8 cellular contexts compared by ENCODE assay signal in genomic region chr10:70492786-70493659, GRCh38. TPM values are rescaled to one million over a fixed set of nuclear protein-coding genes. Genes with fewer than 3 reads are reported as not detected.
A peak's percentile ranks its signal among the peaks of the same experiment; 100 is the strongest.
DNase-seq lines count a peak whose midpoint lies in the region; ATAC-seq and TF ChIP-seq lines count a peak whose summit lies in the region.

No MANE protein-coding gene starts in this region.

- in situ Hi-C loops in astrocyte of the cerebellum (cut with HindIII; ENCODE audit: low sequenced_read_pairs), result no loop called here

- H3K9me3 Mint-ChIP-seq in activated CD4-positive, alpha-beta T cell treated with anti-CD3 and anti-CD28 coated beads, Interleukin-2, amount 10 ng/mL, durations not matched to agents 7 days and 5 days, result no peaks in the 10 kb centered on the region
- H3K9me3 Mint-ChIP-seq in activated naive CD4-positive, alpha-beta T cell treated with anti-CD3 and anti-CD28 coated beads, Interleukin-2, amount 10 ng/mL, durations not matched to agents 7 days and 5 days, result no peaks in the 10 kb centered on the region

- H3K4me3 Mint-ChIP-seq in activated CD4-positive, alpha-beta T cell treated with anti-CD3 and anti-CD28 coated beads, Interleukin-2, amount 10 ng/mL, durations not matched to agents 7 days and 5 days, result no peak overlapping the region
- no peak overlapping the region for H3K4me3 Mint-ChIP-seq in activated naive CD4-positive, alpha-beta T cell treated with anti-CD3 and anti-CD28 coated beads, Interleukin-2, amount 10 ng/mL, durations not matched to agents 7 days and 5 days

- TF ChIP-seq CTCF in astrocyte of the cerebellum (IDR thresholded peaks at IDR 0.05; ENCODE audit: low read depth, low read length, missing control alignments), result no peak

- H3K27me3 Mint-ChIP-seq in activated CD4-positive, alpha-beta T cell treated with anti-CD3 and anti-CD28 coated beads, Interleukin-2, amount 10 ng/mL, durations not matched to agents 7 days and 5 days, result no peaks in the 10 kb centered on the region
- H3K27me3 Mint-ChIP-seq in activated naive CD4-positive, alpha-beta T cell treated with anti-CD3 and anti-CD28 coated beads, Interleukin-2, amount 10 ng/mL, durations not matched to agents 7 days and 5 days, result peaks cover 40% of the 10 kb centered on the region

- DNase-seq in astrocyte of the cerebellum (ENCODE audit: low read depth), result peak; percentile 42
- peak; percentile 82 for DNase-seq in pons (ENCODE audit: low spot score)
- no peak for DNase-seq in NCI-H1436 treated with DMSO at 0.1 percent for 48 hours (lab: John Stamatoyannopoulos, UW)
- DNase-seq in activated CD4-positive, alpha-beta T cell treated with anti-CD3 and anti-CD28 coated beads, Interleukin-2, amount 10 ng/mL, durations not matched to agents 7 days and 5 days, result no peak
- no peak for DNase-seq in activated naive CD4-positive, alpha-beta T cell treated with anti-CD3 and anti-CD28 coated beads, Interleukin-2, amount 10 ng/mL, durations not matched to agents 7 days and 5 days

- peaks cover 24% of the 10 kb centered on the region for H3K4me1 Mint-ChIP-seq in activated CD4-positive, alpha-beta T cell treated with anti-CD3 and anti-CD28 coated beads, Interleukin-2, amount 10 ng/mL, durations not matched to agents 7 days and 5 days
- H3K4me1 Mint-ChIP-seq in activated naive CD4-positive, alpha-beta T cell treated with anti-CD3 and anti-CD28 coated beads, Interleukin-2, amount 10 ng/mL, durations not matched to agents 7 days and 5 days, result peaks cover 22% of the 10 kb centered on the region

- POLR2A ChIA-PET in activated CD4-positive, alpha-beta T cell treated with anti-CD3 and anti-CD28 coated beads, Interleukin-2, amount 10 ng/mL, durations not matched to agents 7 days and 5 days (lab: Charles Lee), result no interaction called here

- no peak overlapping the region for H3K4me3 ChIP-seq in astrocyte of the cerebellum (ENCODE audit: low read depth, low read length)

- ATAC-seq in GM19397 (IDR thresholded peaks at IDR 0.05; ENCODE audit: unreplicated experiment) (peak; percentile 25), HG03520 (IDR thresholded peaks at IDR 0.05; ENCODE audit: unreplicated experiment) (peak; percentile 21), GM18868 (IDR thresholded peaks at IDR 0.05; ENCODE audit: unreplicated experiment) (no peak)

- no peaks in the 10 kb centered on the region for H3K36me3 Mint-ChIP-seq in activated CD4-positive, alpha-beta T cell treated with anti-CD3 and anti-CD28 coated beads, Interleukin-2, amount 10 ng/mL, durations not matched to agents 7 days and 5 days (ENCODE audit: low read depth)
- H3K36me3 Mint-ChIP-seq in activated naive CD4-positive, alpha-beta T cell treated with anti-CD3 and anti-CD28 coated beads, Interleukin-2, amount 10 ng/mL, durations not matched to agents 7 days and 5 days, result no peaks in the 10 kb centered on the region

- no peak overlapping the region for H3K27ac Mint-ChIP-seq in activated CD4-positive, alpha-beta T cell treated with anti-CD3 and anti-CD28 coated beads, Interleukin-2, amount 10 ng/mL, durations not matched to agents 7 days and 5 days
- no peak overlapping the region for H3K27ac Mint-ChIP-seq in activated naive CD4-positive, alpha-beta T cell treated with anti-CD3 and anti-CD28 coated beads, Interleukin-2, amount 10 ng/mL, durations not matched to agents 7 days and 5 days

- CTCF ChIA-PET in activated CD4-positive, alpha-beta T cell treated with anti-CD3 and anti-CD28 coated beads, Interleukin-2, amount 10 ng/mL, durations not matched to agents 7 days and 5 days (lab: Charles Lee), result interaction anchor here (2.0 kb wide), 1 partner anchor 11 kb away, joined by 5 read pairs; no protein-coding TSS in a partner anchor
- CTCF ChIA-PET in activated naive CD4-positive, alpha-beta T cell treated with anti-CD3 and anti-CD28 coated beads, Interleukin-2, amount 10 ng/mL, durations not matched to agents 7 days and 5 days (lab: Charles Lee), result interaction anchor here (2.6 kb wide), 1 partner anchor 32 kb away, joined by 16 read pairs; no protein-coding TSS in a partner anchor

RNA-seq across cellular contexts. Expression of gene PALD1, which starts 14.5 kb away (rescaled TPM):
- total RNA-seq in activated CD4-positive, alpha-beta T cell treated with anti-CD3 and anti-CD28 coated beads, Interleukin-2, amount 10 ng/mL, durations not matched to agents 7 days and 5 days, result 1 to 10 TPM; 1.2 to 1.5 TPM

RNA-seq across cellular contexts. Expression of gene NODAL, which starts 51.5 kb away (rescaled TPM):
- total RNA-seq in activated CD4-positive, alpha-beta T cell treated with anti-CD3 and anti-CD28 coated beads, Interleukin-2, amount 10 ng/mL, durations not matched to agents 7 days and 5 days, result not detected

Comparison
In these comparisons a context has a peak if more than half of its experiments do, and no peak if none do; other contexts are left out.
1. DNase-seq: peak in astrocyte of the cerebellum (single experiment) and pons (single experiment); none in NCI-H1436 treated with DMSO at 0.1 percent for 48 hours (single experiment), activated CD4-positive, alpha-beta T cell treated with anti-CD3 and anti-CD28 coated beads, Interleukin-2, amount 10 ng/mL, durations not matched to agents 7 days and 5 days (single experiment) and activated naive CD4-positive, alpha-beta T cell treated with anti-CD3 and anti-CD28 coated beads, Interleukin-2, amount 10 ng/mL, durations not matched to agents 7 days and 5 days (single experiment).